13 cellular contexts compared by ENCODE assay signal in the genomic region with DNA sequence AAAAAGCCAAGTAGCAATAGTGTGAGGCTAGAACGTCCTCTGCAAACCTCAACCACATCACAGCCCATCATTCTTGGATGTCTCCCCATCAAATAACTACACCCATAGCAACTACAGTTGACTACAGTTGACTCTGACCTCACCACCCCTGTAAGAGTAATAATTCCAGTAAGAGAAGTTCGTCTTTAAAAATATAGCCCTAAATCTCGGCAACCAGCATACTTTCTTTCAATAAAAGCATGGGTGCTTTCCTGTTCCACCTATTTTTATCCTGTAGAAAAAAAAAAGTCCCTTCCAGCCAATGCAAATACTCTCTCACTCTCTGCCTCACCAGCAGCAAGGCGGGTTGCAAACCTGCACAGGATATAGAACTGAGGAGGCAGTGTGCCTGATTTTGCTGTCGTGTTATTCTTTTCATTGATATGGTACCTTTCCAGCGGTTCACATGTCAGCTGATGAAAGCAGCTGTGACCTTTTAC.
A peak's percentile ranks its signal among the peaks of the same experiment; 100 is the strongest.
DNase-seq lines count a peak whose midpoint lies in the region; ATAC-seq, FAIRE-seq and TF ChIP-seq lines count a peak whose summit lies in the region.
"Had no signal": no experiment of that assay in that cellular context is flagged by ENCODE, and none has a peak within 500 bp of the region (broad histone marks: within the 10 kb centered on the region; RNA-seq: fewer than 3 reads in every experiment).

No MANE protein-coding gene starts in this region.

- peaks cover 19% of the 10 kb centered on the region for H3K4me1 Mint-ChIP-seq in T-helper 17 cell

- no peak overlapping the region for H3K4me3 Mint-ChIP-seq in T-helper 17 cell

- ATAC-seq in GM18868 (IDR thresholded peaks at IDR 0.05; ENCODE audit: unreplicated experiment) (peak; percentile 35), GM21717 (IDR thresholded peaks at IDR 0.05; ENCODE audit: unreplicated experiment) (peak; percentile 33), HG03378 (IDR thresholded peaks at IDR 0.05; ENCODE audit: unreplicated experiment) (peak; percentile 31), mucosa of descending colon (peak; percentile 70), T-helper 17 cell (no peak)

- H3K27me3 Mint-ChIP-seq in T-helper 17 cell = peaks cover 71% of the 10 kb centered on the region

- intact Hi-C loops in mucosa of descending colon (cut with DNase I, micrococcal nuclease) (no loop called here), kidney (cut with DNase I) (no loop called here)

- peaks cover 7% of the 10 kb centered on the region for H3K36me3 Mint-ChIP-seq in T-helper 17 cell (ENCODE audit: low read depth)

- H3K4me1 ChIP-seq in mucosa of descending colon (ENCODE audit: low read depth) (peaks cover 18% of the 10 kb centered on the region), kidney (ENCODE audit: control insufficient read depth in 1 of 2, insufficient read depth in 1 of 2, low read depth in 1 of 2, low read length in 2 of 2) (peaks cover 0 to 3% of the 10 kb centered on the region in 2 donors)

- H3K36me3 ChIP-seq in mucosa of descending colon (ENCODE audit: low read depth) (no peaks in the 10 kb centered on the region), kidney (ENCODE audit: control insufficient read depth in 1 of 2, insufficient read depth in 2 of 2, low read length in 2 of 2) (no peaks in the 10 kb centered on the region)

- no peak for TF ChIP-seq CTCF in mucosa of descending colon (IDR thresholded peaks at IDR 0.05)
- TF ChIP-seq CTCF in kidney (IDR thresholded peaks at IDR 0.05; ENCODE audit: borderline replicate concordance, extremely low read depth, insufficient read depth) = no peak

- H3K9me3 ChIP-seq in mucosa of descending colon = no peaks in the 10 kb centered on the region
- no peaks in the 10 kb centered on the region for H3K9me3 ChIP-seq in T-helper 17 cell (ENCODE audit: control insufficient read depth, low read length, poor library complexity, severe bottlenecking)
- H3K9me3 ChIP-seq in kidney (ENCODE audit: control insufficient read depth in 1 of 2, low read length in 2 of 2) = no peaks in the 10 kb centered on the region

- DNase-seq in mucosa of descending colon (no peak), T-helper 17 cell (no peak), LoVo (ENCODE audit: low spot score) (no peak), kidney (no peak)
- no peak for DNase-seq in stimulated activated naive CD4-positive, alpha-beta T cell treated with Interleukin-2 at 50 U/mL for 16 hours (lab: John Stamatoyannopoulos, UW)
- DNase-seq: cerebellar nuclear complex, DND-41, glutamatergic neuron, NCI-H2081, T-helper 2 cell had no signal

- H3K27ac Mint-ChIP-seq in T-helper 17 cell = no peak overlapping the region

- H3K4me3 ChIP-seq in mucosa of descending colon (no peak overlapping the region), kidney (ENCODE audit: low read length in 2 of 2) (no peak overlapping the region)

- no peak for FAIRE-seq in kidney (lab: Jason Lieb, UNC)

- H3K27ac ChIP-seq in kidney (ENCODE audit: low read depth in 2 of 2, low read length in 2 of 2) = peak overlapping the region in 1 of 2 donors; percentile 14

- H3K9ac ChIP-seq in kidney (ENCODE audit: low read length in 2 of 2) = no peak overlapping the region
